In genomic region chr12:124481772-124482566, GRCh38 we compare ENCODE assay signal across 13 cellular contexts.
DNase-seq lines count a peak whose midpoint lies in the region; ATAC-seq, FAIRE-seq and TF ChIP-seq lines count a peak whose summit lies in the region.
"Had no signal": no experiment of that assay in that cellular context is flagged by ENCODE, and none has a peak within 500 bp of the region (broad histone marks: within the 10 kb centered on the region; RNA-seq: fewer than 3 reads in every experiment).

No MANE protein-coding gene starts in this region.

- no peak for TF ChIP-seq CTCF in right atrium auricular region (IDR thresholded peaks at IDR 0.05)
- no peak for TF ChIP-seq CTCF in HEK293 (tag by site-specific recombination; IDR thresholded peaks at IDR 0.05)
- no peak for TF ChIP-seq CTCF in astrocyte (IDR thresholded peaks at IDR 0.05; ENCODE audit: insufficient read depth, low read depth, low read length)
- TF ChIP-seq CTCF in type B pancreatic cell (conservative IDR thresholded peaks at IDR 0.05) = no peak

- H3K27ac ChIP-seq in right atrium auricular region = peak overlapping the region in 1 of 2 donors; percentile 69
- no peak overlapping the region for H3K27ac ChIP-seq in HEK293 (ENCODE audit: extremely low read depth, low read depth, low read length)
- no peak overlapping the region for H3K27ac ChIP-seq in astrocyte (ENCODE audit: low read depth, low read length)
- H3K27ac ChIP-seq: suprapubic skin had no signal

- peaks cover 0 to 45% of the 10 kb centered on the region in 2 donors for H3K4me1 ChIP-seq in right atrium auricular region
- H3K4me1 ChIP-seq in HEK293 (ENCODE audit: control insufficient read depth, insufficient read depth, low read length) = no peaks in the 10 kb centered on the region
- H3K4me1 ChIP-seq in astrocyte (ENCODE audit: insufficient read depth, low read length) = peaks cover 14% of the 10 kb centered on the region

- H3K4me3 ChIP-seq in right atrium auricular region = no peak overlapping the region
- no peak overlapping the region for H3K4me3 ChIP-seq in HEK293 (ENCODE audit: low read depth, low read length)
- no peak overlapping the region for H3K4me3 ChIP-seq in astrocyte (ENCODE audit: insufficient read depth, low read depth, low read length)
- H3K4me3 ChIP-seq: suprapubic skin had no signal

- no peak overlapping the region for H3K4me2 ChIP-seq in astrocyte (ENCODE audit: low read length)

- intact Hi-C loops in left cardiac atrium (cut with DNase I) = no loop called here

- H3K4me1 Mint-ChIP-seq in astrocyte (ENCODE audit: low read depth, unreplicated experiment) = peaks cover 27% of the 10 kb centered on the region
- peaks cover 22% of the 10 kb centered on the region for H3K4me1 Mint-ChIP-seq in type B pancreatic cell (ENCODE audit: unreplicated experiment)

- POLR2A ChIA-PET in HEK293 (lab: Yijun Ruan, JAX) = interaction anchor here (0.5 kb wide), 1 partner anchor 476 kb away, joined by 4 read pairs; no protein-coding TSS in a partner anchor

- FAIRE-seq in astrocyte (lab: Jason Lieb, UNC) = no peak
- FAIRE-seq: endothelial cell of umbilical vein, G401.6 had no signal

- H3K27ac Mint-ChIP-seq in astrocyte (ENCODE audit: unreplicated experiment) = peak overlapping the region; percentile 34
- peak overlapping the region; percentile 62 for H3K27ac Mint-ChIP-seq in type B pancreatic cell

- CTCF ChIA-PET in HEK293 (lab: Yijun Ruan, JAX) = no interaction called here

- H3K27me3 ChIP-seq in right atrium auricular region = no peaks in the 10 kb centered on the region
- no peaks in the 10 kb centered on the region for H3K27me3 ChIP-seq in astrocyte (ENCODE audit: insufficient read depth, low read length)
- H3K27me3 ChIP-seq: suprapubic skin had no signal

- peaks cover 33% of the 10 kb centered on the region for H3K36me3 ChIP-seq in right atrium auricular region
- H3K36me3 ChIP-seq in HEK293 (ENCODE audit: control insufficient read depth in 2 of 2, insufficient read depth in 1 of 2, low read length in 2 of 2) = peaks cover 0 to 72% of the 10 kb centered on the region in 2 experiments; a peak in 2 of 3 replicates
- peaks cover 2% of the 10 kb centered on the region for H3K36me3 ChIP-seq in astrocyte (ENCODE audit: insufficient read depth, low read length)

- ATAC-seq in left cardiac atrium = no peak

- peak; percentile 15 for DNase-seq in left cardiac atrium
- no peak for DNase-seq in right atrium auricular region (ENCODE audit: low spot score)
- no peak for DNase-seq in astrocyte (ENCODE audit: low read depth)
- DNase-seq in type B pancreatic cell (ENCODE audit: extremely low spot score, unreplicated experiment) = no peak
- no peak for DNase-seq in DMS114 treated with DMSO at 0.1 percent for 48 hours (lab: John Stamatoyannopoulos, UW; ENCODE audit: unreplicated experiment)
- no peak for DNase-seq in amniotic stem cell (lab: John Stamatoyannopoulos, UW)
- DNase-seq in cerebellar nuclear complex (lab: John Stamatoyannopoulos, UW) = no peak
- DNase-seq: hippocampal formation, Kasumi-1 had no signal

- H3K27me3 Mint-ChIP-seq in astrocyte (ENCODE audit: low read depth, unreplicated experiment) (no peaks in the 10 kb centered on the region), type B pancreatic cell (no peaks in the 10 kb centered on the region)

- H3K36me3 Mint-ChIP-seq in astrocyte (ENCODE audit: low read depth, unreplicated experiment) = peaks cover 19% of the 10 kb centered on the region
- peaks cover 11% of the 10 kb centered on the region for H3K36me3 Mint-ChIP-seq in type B pancreatic cell

- H3K9ac ChIP-seq in astrocyte (ENCODE audit: low read length) = no peak overlapping the region

- H3K79me2 ChIP-seq in astrocyte (ENCODE audit: insufficient read depth, low read length) = peaks cover 81% of the 10 kb centered on the region

- H3K4me3 Mint-ChIP-seq in astrocyte (ENCODE audit: unreplicated experiment) = no peak overlapping the region
- no peak overlapping the region for H3K4me3 Mint-ChIP-seq in type B pancreatic cell

- H4K20me1 ChIP-seq in astrocyte (ENCODE audit: insufficient read depth, low read length) = peaks cover 98% of the 10 kb centered on the region

- no peaks in the 10 kb centered on the region for H3K9me3 Mint-ChIP-seq in astrocyte (ENCODE audit: unreplicated experiment)
- no peaks in the 10 kb centered on the region for H3K9me3 Mint-ChIP-seq in type B pancreatic cell

- H2AFZ ChIP-seq in astrocyte (ENCODE audit: low read depth, low read length) = no peak overlapping the region

- H3K9me3 ChIP-seq in right atrium auricular region (no peaks in the 10 kb centered on the region), HEK293 (ENCODE audit: control insufficient read depth, insufficient read depth, low read depth, low read length) (no peaks in the 10 kb centered on the region), astrocyte (ENCODE audit: insufficient read depth, low read depth, low read length) (no peaks in the 10 kb centered on the region)
- H3K9me3 ChIP-seq: suprapubic skin had no signal

TF ChIP-seq in HEK293, 187 proteins besides CTCF, POLR2A, EP300 and RAD21:
- TF ChIP-seq ZNF416 (tag by site-specific recombination; IDR thresholded peaks at IDR 0.05) (no peak), EGR2 (tag by site-specific recombination; IDR thresholded peaks at IDR 0.05; ENCODE audit: low read depth) (peak; percentile 68), SP7 (tag by site-specific recombination; IDR thresholded peaks at IDR 0.05) (no peak), ZNF140 (tag by site-specific recombination; IDR thresholded peaks at IDR 0.05) (no peak), ZFHX2 (tag by site-specific recombination; conservative IDR thresholded peaks at IDR 0.05) (peak; percentile 36; the same call in 1 of the 2 replicates)
